8 cellular contexts compared by ENCODE assay signal in the genomic region with DNA sequence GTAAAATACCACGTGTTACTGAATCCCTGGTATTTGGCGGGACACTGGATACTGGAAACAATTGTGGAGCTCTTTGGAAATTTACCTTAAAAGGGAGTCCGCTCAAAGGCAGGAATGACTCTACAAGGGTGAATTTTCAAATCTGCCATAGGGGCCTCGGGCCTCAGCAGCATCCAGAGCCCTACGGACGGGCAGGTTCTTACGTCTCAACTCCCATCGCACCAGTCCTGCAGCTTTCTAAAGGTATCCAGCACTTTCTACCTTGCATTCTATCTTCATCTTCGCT. TPM values are rescaled to one million over a fixed set of nuclear protein-coding genes. Genes with fewer than 3 reads are reported as not detected.
DNase-seq lines count a peak whose midpoint lies in the region; ATAC-seq and TF ChIP-seq lines count a peak whose summit lies in the region.

No MANE protein-coding gene starts in this region.

- H3K4me3 Mint-ChIP-seq in mesothelial cell of epicardium, result peak overlapping the region; percentile 94

- ATAC-seq in heart right ventricle (no peak), left cardiac atrium (no peak), aorta (ENCODE audit: low FRiP score) (no peak), HG03432 (IDR thresholded peaks at IDR 0.05; ENCODE audit: unreplicated experiment) (no peak)

- DNase-seq in heart right ventricle, result no peak
- DNase-seq in left cardiac atrium, result no peak
- no peak for DNase-seq in mammary epithelial cell
- no peak for DNase-seq in mesothelial cell of epicardium (ENCODE audit: low spot score in 2 of 2, unreplicated experiment in 2 of 2)
- no peak for DNase-seq in aorta
- no peak for DNase-seq in stimulated activated CD4-positive, alpha-beta T cell treated with anti-CD3 and anti-CD28 coated beads, Interleukin-4, amount 100 ng/mL, for 4 hours
- DNase-seq in NCI-H1436 (lab: John Stamatoyannopoulos, UW), result no peak

- CTCF ChIA-PET in mammary epithelial cell (lab: Charles Lee; ENCODE audit: low non-redundant PET), result no interaction called here

- peaks cover 73% of the 10 kb centered on the region for H3K79me2 ChIP-seq in mammary epithelial cell (ENCODE audit: insufficient read depth, low read length)

- H3K4me1 ChIP-seq in heart right ventricle (peaks cover 6 to 60% (median 30%) of the 10 kb centered on the region in 9 donors), mammary epithelial cell (ENCODE audit: insufficient read depth, low read length) (peaks cover 32% of the 10 kb centered on the region), aorta (ENCODE audit: control insufficient read depth in 1 of 2, insufficient read depth in 2 of 2, low read length in 2 of 2) (no peaks in the 10 kb centered on the region)

- H3K9ac ChIP-seq in mammary epithelial cell (ENCODE audit: insufficient read depth, low read length), result peak overlapping the region; percentile 91

- in situ Hi-C loops in mammary epithelial cell (cut with MboI; ENCODE audit: low sequenced_read_pairs in 2 of 2), result no loop called here

- H3K9me3 ChIP-seq in heart right ventricle (no peaks in the 10 kb centered on the region), mammary epithelial cell (replicated peaks; ENCODE audit: insufficient read depth, low read length) (no peaks in the 10 kb centered on the region), aorta (ENCODE audit: control insufficient read depth, low read length) (no peaks in the 10 kb centered on the region)

- H3K27ac ChIP-seq in heart right ventricle (peak overlapping the region; percentile 77 to 95 (median 91)), mammary epithelial cell (ENCODE audit: insufficient read depth, low read depth, low read length) (peak overlapping the region; percentile 82), aorta (ENCODE audit: low read depth in 1 of 2, low read length in 2 of 2) (peak overlapping the region; percentile 34 to 90)

- BruUV-seq in mammary epithelial cell (replicated peaks; lab: Mats Ljungman, UMichigan), result TSS peak; percentile 90

- H3K27ac Mint-ChIP-seq in mesothelial cell of epicardium, result peak overlapping the region; percentile 99

- intact Hi-C loops in heart right ventricle (cut with DNase I) (loop anchor here in 3 of 10 donors (1.0 to 5.0 kb wide), 3 partner anchors 13 to 89 kb away; a partner anchor contains a TSS), left cardiac atrium (cut with DNase I) (no loop called here), mammary epithelial cell (cut with micrococcal nuclease) (loop anchor here (1.0 to 5.0 kb wide), 4 partner anchors 14 to 84 kb away; a partner anchor contains a TSS), aorta (cut with DNase I) (loop anchor here in 1 of 2 donors (1.0 kb wide), 1 partner anchor 13 kb away; a partner anchor contains a TSS)

- peaks cover 46% of the 10 kb centered on the region for H3K4me1 Mint-ChIP-seq in mesothelial cell of epicardium

- TF ChIP-seq CTCF in heart right ventricle (IDR thresholded peaks at IDR 0.05), result no peak
- no peak for TF ChIP-seq CTCF in mammary epithelial cell (conservative IDR thresholded peaks at IDR 0.05 in 1 of 2, IDR thresholded peaks at IDR 0.05 in 1 of 2; ENCODE audit: extremely low read depth in 1 of 2, insufficient read depth in 1 of 2, low read depth in 1 of 2, low read length in 2 of 2)
- TF ChIP-seq CTCF in mesothelial cell of epicardium (IDR thresholded peaks at IDR 0.05; ENCODE audit: unreplicated experiment), result no peak

- no peaks in the 10 kb centered on the region for H3K9me3 Mint-ChIP-seq in mesothelial cell of epicardium

- peak overlapping the region; percentile 78 for H3K4me2 ChIP-seq in mammary epithelial cell (ENCODE audit: insufficient read depth, low read depth, low read length)

- H3K36me3 ChIP-seq in heart right ventricle, result peaks cover 0 to 35% (median 30%) of the 10 kb centered on the region in 9 donors
- H3K36me3 ChIP-seq in mammary epithelial cell (ENCODE audit: insufficient read depth, low read length), result peaks cover 25% of the 10 kb centered on the region
- peaks cover 0 to 3% of the 10 kb centered on the region in 2 donors for H3K36me3 ChIP-seq in aorta (ENCODE audit: control insufficient read depth in 1 of 2, insufficient read depth in 2 of 2, low read length in 1 of 2)

- no peaks in the 10 kb centered on the region for H3K27me3 Mint-ChIP-seq in mesothelial cell of epicardium (ENCODE audit: low read depth)

- 0 to 1% methylated on average over 9 of the region's 9 CpGs for WGBS in heart right ventricle, 2 donors
- 5% methylated on average over 8 of the region's 9 CpGs for WGBS in mammary epithelial cell (ENCODE audit: low coverage, missing lambda C conversion rate)
- 0 to 1% methylated on average over 9 of the region's 9 CpGs for WGBS in aorta, 2 donors

- peak overlapping the region; percentile 79 for H2AFZ ChIP-seq in mammary epithelial cell (ENCODE audit: low read depth, low read length)

- H3K4me3 ChIP-seq in heart right ventricle, result peak overlapping the region; percentile 63 to 98 (median 82)
- H3K4me3 ChIP-seq in mammary epithelial cell (replicated peaks in 1 of 3; ENCODE audit: insufficient read depth in 1 of 3, low read depth in 2 of 3, low read length in 3 of 3), result peak overlapping the region; percentile 65 to 83 (median 65)
- peak overlapping the region; percentile 52 to 59 for H3K4me3 ChIP-seq in aorta (ENCODE audit: low read length in 2 of 2)

- peaks cover 8% of the 10 kb centered on the region for H3K36me3 Mint-ChIP-seq in mesothelial cell of epicardium

- H4K20me1 ChIP-seq in mammary epithelial cell (ENCODE audit: insufficient read depth, low read length), result no peaks in the 10 kb centered on the region

- dilution Hi-C loops in mammary epithelial cell (cut with HindIII; ENCODE audit: low sequenced_read_pairs), result no loop called here

- H3K27me3 ChIP-seq in heart right ventricle, result no peaks in the 10 kb centered on the region
- no peaks in the 10 kb centered on the region for H3K27me3 ChIP-seq in mammary epithelial cell (ENCODE audit: insufficient read depth, low read length)
- H3K27me3 ChIP-seq in aorta (ENCODE audit: control insufficient read depth in 1 of 2, insufficient read depth in 2 of 2, low read length in 1 of 2), result no peaks in the 10 kb centered on the region

RNA-seq across cellular contexts. Expression of a gene that starts 0.2 kb away (rescaled TPM):
- total RNA-seq in heart right ventricle (10 to 100 TPM in 4 of 10 donors, 1 to 10 TPM in 6; 7.5 to 14.7 (median 9.8) TPM), left cardiac atrium (10 to 100 TPM in 1 of 2 donors, 1 to 10 TPM in 1; 7.5 to 13.3 TPM), mammary epithelial cell (100 to 1,000 TPM in 1 of 2 donors, 10 to 100 TPM in 1; 54.7 to 191 TPM), mesothelial cell of epicardium (16.9 to 19.9 TPM (median 19.5 TPM) in 3 replicates), aorta (1 to 10 TPM; 4.3 to 5.7 TPM)
- polyA plus RNA-seq in heart right ventricle (1 to 10 TPM; 5.1 TPM), mammary epithelial cell (37.3 TPM), aorta (1 to 10 TPM; 7.4 TPM)
- polyA minus RNA-seq in mammary epithelial cell, result 52.7 TPM

RNA-seq across cellular contexts. Expression of a gene that starts 0.6 kb away (rescaled TPM):
- total RNA-seq in heart right ventricle, result 10 to 100 TPM; 53.5 to 74.8 (median 66.2) TPM
- 100 to 1,000 TPM in 1 of 2 donors, 10 to 100 TPM in 1; 79.9 to 155 TPM for polyA plus RNA-seq in heart right ventricle
- 10 to 100 TPM; 61.9 to 74.9 TPM for total RNA-seq in left cardiac atrium
- total RNA-seq in mammary epithelial cell, result 100 to 1,000 TPM; 126 to 169 TPM
- polyA plus RNA-seq in mammary epithelial cell, result 255 TPM
- 110 TPM for polyA minus RNA-seq in mammary epithelial cell
- total RNA-seq in mesothelial cell of epicardium, result 124 to 130 TPM (median 127 TPM) in 3 replicates
- 10 to 100 TPM; 80.6 to 82.8 TPM for total RNA-seq in aorta
- polyA plus RNA-seq in aorta, result 100 to 1,000 TPM in 1 of 2 donors, 10 to 100 TPM in 1; 88.1 to 115 TPM

RNA-seq across cellular contexts. Expression of a gene that starts 13.1 kb away (rescaled TPM):
- total RNA-seq in heart right ventricle (10 to 100 TPM; 20.8 to 49.2 (median 32.6) TPM), left cardiac atrium (10 to 100 TPM; 50.6 to 52.5 TPM), mammary epithelial cell (100 to 1,000 TPM; 128 to 215 TPM), mesothelial cell of epicardium (153 to 156 TPM (median 156 TPM) in 3 replicates), aorta (100 to 1,000 TPM in 1 of 2 donors, 10 to 100 TPM in 1; 95.2 to 118 TPM)
- polyA plus RNA-seq in heart right ventricle (10 to 100 TPM; 38.2 to 49.0 TPM), mammary epithelial cell (101 TPM), aorta (100 to 1,000 TPM in 1 of 2 donors, 10 to 100 TPM in 1; 47.7 to 143 TPM)
- polyA minus RNA-seq in mammary epithelial cell, result 122 TPM

RNA-seq across cellular contexts. Expression of a gene that starts 41.8 kb away (rescaled TPM):
- total RNA-seq in heart right ventricle (10 to 100 TPM; 17.1 to 52.2 (median 24.1) TPM), left cardiac atrium (10 to 100 TPM; 21.9 to 25.3 TPM), mammary epithelial cell (under 1 TPM; 0.28 to 0.33 TPM), mesothelial cell of epicardium (1.7 to 2.6 TPM (median 2.6 TPM) in 3 replicates), aorta (1 to 10 TPM; 4.6 to 9.3 TPM)
- polyA plus RNA-seq in heart right ventricle (10 to 100 TPM in 1 of 2 donors, 1 to 10 TPM in 1; 2.3 to 14.8 TPM), mammary epithelial cell (0.37 TPM), aorta (10 to 100 TPM in 1 of 2 donors, 1 to 10 TPM in 1; 2.9 to 20.5 TPM)
- 4.6 TPM for polyA minus RNA-seq in mammary epithelial cell

RNA-seq across cellular contexts. Expression of a gene that starts 55.3 kb away (rescaled TPM):
- 100 to 1,000 TPM; 379 to 537 (median 426) TPM for total RNA-seq in heart right ventricle
- polyA plus RNA-seq in heart right ventricle, result 1,000 to 10,000 TPM in 1 of 2 donors, 10 to 100 TPM in 1; 73.0 to 1,047 TPM
- 100 to 1,000 TPM; 430 to 503 TPM for total RNA-seq in left cardiac atrium
- 100 to 1,000 TPM; 197 to 352 TPM for total RNA-seq in mammary epithelial cell
- 417 TPM for polyA plus RNA-seq in mammary epithelial cell
- 87.3 TPM for polyA minus RNA-seq in mammary epithelial cell
- total RNA-seq in mesothelial cell of epicardium, result 195 to 215 TPM (median 214 TPM) in 3 replicates
- 100 to 1,000 TPM; 187 to 240 TPM for total RNA-seq in aorta
- polyA plus RNA-seq in aorta, result 100 to 1,000 TPM; 379 to 492 TPM
